Comparison of ENCODE assay signal across 1 cellular context in genomic region chr13:101673360-101674105, GRCh38.
TF ChIP-seq lines count a peak whose summit lies in the region.

No MANE protein-coding gene starts in this region.

TF ChIP-seq in H1, 55 proteins besides CTCF, POLR2A, EP300 and RAD21 (continued from another document):
- TF ChIP-seq CHD7 (IDR thresholded peaks at IDR 0.05; ENCODE audit: insufficient replicate concordance, low read length) = no peak
- TF ChIP-seq BCL11A (IDR thresholded peaks at IDR 0.05; ENCODE audit: low read depth in 2 of 2, low read length in 2 of 2) = no peak
- no peak for TF ChIP-seq TAF1 (IDR thresholded peaks at IDR 0.05; ENCODE audit: low read depth, low read length)
- TF ChIP-seq EZH2 (IDR thresholded peaks at IDR 0.05; ENCODE audit: low read depth, low read length, severe bottlenecking) = no peak
TF ChIP-seq in H1: peak in this region for 0.
